ENCODE assay signal across 12 cellular contexts in the genomic region with DNA sequence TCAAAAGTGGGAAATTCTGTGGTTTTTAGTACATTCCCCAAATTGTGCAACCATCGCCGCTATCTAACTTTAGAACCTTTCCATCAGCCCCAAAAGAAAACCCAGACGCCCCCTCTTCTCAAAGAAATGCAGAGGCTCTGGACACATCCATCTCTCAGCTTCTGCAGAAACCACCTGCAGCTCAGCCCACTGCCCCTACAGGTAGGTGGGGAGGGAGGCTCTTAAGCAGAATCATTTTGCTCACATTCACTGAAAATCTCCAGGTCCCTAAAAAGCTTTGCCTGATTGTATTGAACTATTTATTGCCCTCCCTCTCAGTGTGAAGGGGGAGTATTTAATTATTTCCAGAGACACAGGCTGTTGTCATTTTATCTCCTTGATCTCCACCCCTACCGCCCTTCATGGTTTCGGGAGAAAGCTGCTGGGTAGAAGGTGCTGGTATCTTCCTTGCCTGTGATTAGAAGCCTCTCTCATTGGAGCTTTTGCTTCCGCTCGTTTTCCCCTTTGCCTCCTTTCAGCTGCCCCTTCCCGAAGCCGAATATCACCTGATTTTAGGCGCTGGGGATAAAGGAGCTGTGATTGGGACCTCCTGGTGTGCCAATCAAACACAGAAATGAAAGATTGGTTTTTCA.
DNase-seq lines count a peak whose midpoint lies in the region; ATAC-seq and TF ChIP-seq lines count a peak whose summit lies in the region.
"Had no signal": no experiment of that assay in that cellular context is flagged by ENCODE, and none has a peak within 500 bp of the region (broad histone marks: within the 10 kb centered on the region; RNA-seq: fewer than 3 reads in every experiment).

No MANE protein-coding gene starts in this region.

- no peaks in the 10 kb centered on the region for H3K27me3 ChIP-seq in BLaER1 treated with 17β-estradiol and CSF1 and Interleukin-3, amounts not matched to agents 10 nM and 100 nM
- no peaks in the 10 kb centered on the region for H3K27me3 ChIP-seq in H9 (ENCODE audit: insufficient read depth, low read length)
- no peaks in the 10 kb centered on the region for H3K27me3 ChIP-seq in aorta (ENCODE audit: control insufficient read depth in 1 of 2, insufficient read depth in 2 of 2, low read length in 1 of 2)

- H3K4me2 ChIP-seq in BLaER1 treated with 17β-estradiol and CSF1 and Interleukin-3, amounts not matched to agents 10 nM and 100 nM, result peak overlapping the region; percentile 74 to 90 (median 81)
- peak overlapping the region; percentile 44 for H3K4me2 ChIP-seq in H9 (ENCODE audit: insufficient read depth, insufficient read length, low read length)

- H3K9me3 Mint-ChIP-seq in H9, result no peaks in the 10 kb centered on the region; a peak in 3 of 5 replicates
- H3K9me3 Mint-ChIP-seq in nephron progenitor cell, result no peaks in the 10 kb centered on the region
- H3K9me3 Mint-ChIP-seq in activated CD8-positive, alpha-beta T cell treated with anti-CD3 and anti-CD28 coated beads for 36 hours, result no peaks in the 10 kb centered on the region
- H3K9me3 Mint-ChIP-seq: activated naive CD4-positive, alpha-beta T cell treated with anti-CD3 and anti-CD28 coated beads for 36 hours had no signal

- POLR2A ChIA-PET in activated CD8-positive, alpha-beta T cell treated with anti-CD3 and anti-CD28 coated beads for 36 hours (lab: Charles Lee), result interaction anchor here (0.6 kb wide), 1 partner anchor 27 kb away, joined by 3 read pairs; no protein-coding TSS in a partner anchor

- H3K18ac ChIP-seq in H9 (ENCODE audit: insufficient read length, low read depth, low read length), result no peak overlapping the region

- H3K4me1 ChIP-seq in BLaER1 treated with 17β-estradiol and CSF1 and Interleukin-3, amounts not matched to agents 10 nM and 100 nM, result peaks cover 27 to 64% (median 42%) of the 10 kb centered on the region in 10 experiments
- H3K4me1 ChIP-seq in H9 (ENCODE audit: insufficient read depth, low read length), result no peaks in the 10 kb centered on the region
- H3K4me1 ChIP-seq in aorta (ENCODE audit: control insufficient read depth in 1 of 2, insufficient read depth in 2 of 2, low read length in 2 of 2), result no peaks in the 10 kb centered on the region

- no peak overlapping the region for H4K5ac ChIP-seq in H9 (ENCODE audit: insufficient read length, low read depth, low read length)

- H2BK20ac ChIP-seq in H9 (ENCODE audit: low read depth, low read length, poor library complexity, severe bottlenecking), result no peak overlapping the region

- no peak overlapping the region for H3K56ac ChIP-seq in H9 (ENCODE audit: insufficient read length, low read depth, low read length)

- peak overlapping the region in 1 of 3 experiments; percentile 68; a peak in 3 of 7 replicates for H3K27ac Mint-ChIP-seq in H9
- no peak overlapping the region for H3K27ac Mint-ChIP-seq in nephron progenitor cell
- H3K27ac Mint-ChIP-seq in activated CD8-positive, alpha-beta T cell treated with anti-CD3 and anti-CD28 coated beads for 36 hours, result no peak overlapping the region
- H3K27ac Mint-ChIP-seq: activated naive CD4-positive, alpha-beta T cell treated with anti-CD3 and anti-CD28 coated beads for 36 hours had no signal

- peak overlapping the region; percentile 28; the same call in 1 of the 2 replicates for H3K14ac ChIP-seq in H9 (ENCODE audit: insufficient read depth, low read length)

- peak overlapping the region; percentile 21 to 54 for H3K4me3 Mint-ChIP-seq in H9
- peak overlapping the region; percentile 71 for H3K4me3 Mint-ChIP-seq in nephron progenitor cell
- H3K4me3 Mint-ChIP-seq in activated CD8-positive, alpha-beta T cell treated with anti-CD3 and anti-CD28 coated beads for 36 hours, result no peak overlapping the region
- H3K4me3 Mint-ChIP-seq: activated naive CD4-positive, alpha-beta T cell treated with anti-CD3 and anti-CD28 coated beads for 36 hours had no signal

- ATAC-seq in activated CD8-positive, alpha-beta T cell treated with anti-CD3 and anti-CD28 coated beads for 36 hours, result no peak
- ATAC-seq in aorta (ENCODE audit: low FRiP score), result no peak

- H2BK5ac ChIP-seq in H9 (ENCODE audit: insufficient read length, low read length), result no peak overlapping the region

- H3K36me3 ChIP-seq in BLaER1 treated with 17β-estradiol and CSF1 and Interleukin-3, amounts not matched to agents 10 nM and 100 nM, result no peaks in the 10 kb centered on the region
- no peaks in the 10 kb centered on the region for H3K36me3 ChIP-seq in aorta (ENCODE audit: control insufficient read depth in 1 of 2, insufficient read depth in 2 of 2, low read length in 1 of 2)
- H3K36me3 ChIP-seq: WERI-Rb-1 had no signal

- CTCF ChIA-PET in activated CD8-positive, alpha-beta T cell treated with anti-CD3 and anti-CD28 coated beads for 36 hours (lab: Charles Lee), result interaction anchor here (0.8 to 2.2 kb wide), 2 partner anchors 9 to 99 kb away, joined by 3 to 8 read pairs; no protein-coding TSS in a partner anchor

- H2BK15ac ChIP-seq in H9 (ENCODE audit: low read depth, low read length), result no peak overlapping the region

- H3K27ac ChIP-seq in BLaER1 treated with 17β-estradiol and CSF1 and Interleukin-3, amounts not matched to agents 10 nM and 100 nM, result peak overlapping the region in 2 of 11 experiments; percentile 5 to 19; a peak in 2 of 22 replicates
- no peak overlapping the region for H3K27ac ChIP-seq in H9 (ENCODE audit: insufficient read length, low read depth, low read length)
- no peak overlapping the region for H3K27ac ChIP-seq in aorta (ENCODE audit: low read depth in 1 of 2, low read length in 2 of 2)
- H3K27ac ChIP-seq: C4-2B, WERI-Rb-1 had no signal

- no peak overlapping the region for H2AK5ac ChIP-seq in H9 (ENCODE audit: insufficient read length, low read length)

- no peak overlapping the region for H3K23ac ChIP-seq in H9 (ENCODE audit: insufficient read length, low read depth, low read length)

- H3K4me1 Mint-ChIP-seq in H9, result peaks cover 33 to 45% of the 10 kb centered on the region in 2 experiments
- H3K4me1 Mint-ChIP-seq in nephron progenitor cell, result peaks cover 59% of the 10 kb centered on the region
- H3K4me1 Mint-ChIP-seq in activated CD8-positive, alpha-beta T cell treated with anti-CD3 and anti-CD28 coated beads for 36 hours (ENCODE audit: low read depth), result peaks cover 11% of the 10 kb centered on the region

- no peaks in the 10 kb centered on the region for H3K79me2 ChIP-seq in H9 (ENCODE audit: insufficient read depth, low read length)

- DNase-seq in H9 (no peak), amniotic epithelial cell (ENCODE audit: low read depth) (peak; percentile 46), nephron progenitor cell (no peak), aorta (no peak), cortex of kidney (lab: John Stamatoyannopoulos, UW) (no peak)
- no peak for DNase-seq in activated CD8-positive, alpha-beta T cell treated with anti-CD3 and anti-CD28 coated beads for 36 hours
- DNase-seq: activated naive CD4-positive, alpha-beta T cell treated with anti-CD3 and anti-CD28 coated beads for 36 hours; foreskin fibroblast; posterior cingulate gyrus; WERI-Rb-1 had no signal

- H3K9ac ChIP-seq in BLaER1 treated with 17β-estradiol and CSF1 and Interleukin-3, amounts not matched to agents 10 nM and 100 nM, result peak overlapping the region in 9 of 11 experiments; percentile 16 to 60 (median 46); a peak in 9 of 22 replicates
- H3K9ac ChIP-seq in H9 (ENCODE audit: extremely low read depth, insufficient read length, low read length), result no peak overlapping the region

- H3K9me3 ChIP-seq in BLaER1 treated with 17β-estradiol and CSF1 and Interleukin-3, amounts not matched to agents 10 nM and 100 nM (replicated peaks in 1 of 11), result no peaks in the 10 kb centered on the region
- H3K9me3 ChIP-seq in H9 (ENCODE audit: control insufficient read depth, low read depth, low read length), result no peaks in the 10 kb centered on the region
- H3K9me3 ChIP-seq in aorta (ENCODE audit: control insufficient read depth, low read length), result peaks cover 3% of the 10 kb centered on the region

- H4K20me1 ChIP-seq in BLaER1 treated with 17β-estradiol and CSF1 and Interleukin-3, amounts not matched to agents 10 nM and 100 nM, result no peaks in the 10 kb centered on the region; a peak in 1 of 22 replicates
- no peaks in the 10 kb centered on the region for H4K20me1 ChIP-seq in H9 (ENCODE audit: control insufficient read depth, insufficient read depth, insufficient read length)

- H3K4ac ChIP-seq in H9 (ENCODE audit: low read depth, low read length), result no peak overlapping the region; the same call in 1 of the 2 replicates

- peak overlapping the region in 3 of 10 experiments; percentile 21 to 48 (median 40); a peak in 3 of 20 replicates for H3K4me3 ChIP-seq in BLaER1 treated with 17β-estradiol and CSF1 and Interleukin-3, amounts not matched to agents 10 nM and 100 nM
- H3K4me3 ChIP-seq in aorta (ENCODE audit: low read length in 2 of 2), result no peak overlapping the region

- no peak overlapping the region for H2BK12ac ChIP-seq in H9 (ENCODE audit: insufficient read length, low read depth, low read length)

- no peaks in the 10 kb centered on the region for H3K23me2 ChIP-seq in H9 (ENCODE audit: insufficient read length, low read depth, low read length, poor library complexity, severe bottlenecking)

- peak; percentile 29; the same call in 1 of the 3 replicates for TF ChIP-seq CTCF in H9 (conservative IDR thresholded peaks at IDR 0.05)
- no peak for TF ChIP-seq CTCF in nephron progenitor cell (IDR thresholded peaks at IDR 0.05)
- TF ChIP-seq CTCF in activated CD8-positive, alpha-beta T cell treated with anti-CD3 and anti-CD28 coated beads for 36 hours (IDR thresholded peaks at IDR 0.05), result no peak

- no peaks in the 10 kb centered on the region; a peak in 1 of 7 replicates for H3K36me3 Mint-ChIP-seq in H9 (ENCODE audit: insufficient read depth in 1 of 3, low read depth in 3 of 3)
- no peaks in the 10 kb centered on the region for H3K36me3 Mint-ChIP-seq in nephron progenitor cell (ENCODE audit: low read depth)
- H3K36me3 Mint-ChIP-seq in activated CD8-positive, alpha-beta T cell treated with anti-CD3 and anti-CD28 coated beads for 36 hours (ENCODE audit: low read depth), result no peaks in the 10 kb centered on the region

- no peak overlapping the region for H2BK120ac ChIP-seq in H9 (ENCODE audit: low read depth, low read length, poor library complexity, severe bottlenecking)

- H4K8ac ChIP-seq in H9 (replicated peaks; ENCODE audit: insufficient read length, low read depth, low read length), result no peak overlapping the region

- peak overlapping the region; percentile 57 for H2AFZ ChIP-seq in H9 (ENCODE audit: low read length)

- intact Hi-C loops in activated CD8-positive, alpha-beta T cell treated with anti-CD3 and anti-CD28 coated beads for 36 hours (cut with micrococcal nuclease), result no loop called here
- intact Hi-C loops in aorta (cut with DNase I), result no loop called here

- H4K91ac ChIP-seq in H9 (ENCODE audit: insufficient read length, low read depth, low read length), result no peak overlapping the region

- H3T11ph ChIP-seq in H9 (ENCODE audit: low read length), result no peak overlapping the region

- no CpG with 5 or more reads among the region's 10 CpGs for WGBS in H9 (ENCODE audit: extremely low coverage, insufficient read length, low lambda C conversion rate)
- WGBS in aorta, 2 donors, result 13 to 17% methylated on average over 10 of the region's 10 CpGs

- H3K27me3 Mint-ChIP-seq in H9 (ENCODE audit: low read depth) (peaks cover 10% of the 10 kb centered on the region), nephron progenitor cell (ENCODE audit: low read depth, poor library complexity) (peaks cover 10% of the 10 kb centered on the region)
- H3K27me3 Mint-ChIP-seq in activated CD8-positive, alpha-beta T cell treated with anti-CD3 and anti-CD28 coated beads for 36 hours, result peaks cover 43% of the 10 kb centered on the region

- no peaks in the 10 kb centered on the region for H3K79me1 ChIP-seq in H9 (ENCODE audit: insufficient read depth, low read depth, low read length, poor library complexity, severe bottlenecking)
